Comparison of ENCODE assay signal across 9 cellular contexts in genomic region chr19:41691268-41691970, GRCh38. TPM values are rescaled to one million over a fixed set of nuclear protein-coding genes. Genes with fewer than 3 reads are reported as not detected.
DNase-seq lines count a peak whose midpoint lies in the region; ATAC-seq and TF ChIP-seq lines count a peak whose summit lies in the region.
"Had no signal": no experiment of that assay in that cellular context is flagged by ENCODE, and none has a peak within 500 bp of the region (broad histone marks: within the 10 kb centered on the region; RNA-seq: fewer than 3 reads in every experiment).

No MANE protein-coding gene starts in this region.

- H3K4me1 Mint-ChIP-seq in neural crest cell, result no peaks in the 10 kb centered on the region

- ATAC-seq in GM21529 (IDR thresholded peaks at IDR 0.05; ENCODE audit: unreplicated experiment), result no peak
- no peak for ATAC-seq in HG02763 (IDR thresholded peaks at IDR 0.05; ENCODE audit: unreplicated experiment)

- no peak overlapping the region for H3K27ac Mint-ChIP-seq in neural crest cell (ENCODE audit: unreplicated experiment)

- no peaks in the 10 kb centered on the region for H3K4me1 ChIP-seq in adipocyte (ENCODE audit: control insufficient read depth, insufficient read depth, low read length)

- H3K27me3 ChIP-seq in adipocyte (replicated peaks; ENCODE audit: control insufficient read depth, insufficient read depth, low read length), result peaks cover 12% of the 10 kb centered on the region

- H3K27me3 Mint-ChIP-seq in neural crest cell (ENCODE audit: low read depth), result no peaks in the 10 kb centered on the region

- H3K9ac ChIP-seq in adipocyte (ENCODE audit: low read length), result no peak overlapping the region

- H3K4me3 Mint-ChIP-seq in neural crest cell, result no peak overlapping the region

- peaks cover 13% of the 10 kb centered on the region for H3K9me3 ChIP-seq in adipocyte (ENCODE audit: control insufficient read depth, low read length)

- H3K27ac ChIP-seq in substantia nigra (ENCODE audit: low read depth, low read length, poor library complexity, severe bottlenecking), result no peak overlapping the region

- no peak overlapping the region for H3K4me3 ChIP-seq in adipocyte (ENCODE audit: low read length)

- peak; percentile 45 for TF ChIP-seq CTCF in neural crest cell (conservative IDR thresholded peaks at IDR 0.05)

- peaks cover 8% of the 10 kb centered on the region for H3K9me3 Mint-ChIP-seq in neural crest cell

- H3K36me3 ChIP-seq in adipocyte (ENCODE audit: control insufficient read depth, insufficient read depth, low read length, severe bottlenecking), result no peaks in the 10 kb centered on the region

- no peaks in the 10 kb centered on the region for H3K36me3 Mint-ChIP-seq in neural crest cell (ENCODE audit: low read depth)

- DNase-seq in SIG-M5 treated with dmso at 0.1 percent for 504 hours (lab: John Stamatoyannopoulos, UW; ENCODE audit: unreplicated experiment) (peak; percentile 12), SIG-M5 (lab: John Stamatoyannopoulos, UW) (no peak), MV-4-11 (lab: John Stamatoyannopoulos, UW) (peak; percentile 32), adipocyte (ENCODE audit: low read depth) (peak; percentile 20), neural crest cell (ENCODE audit: low read depth, low spot score) (no peak), substantia nigra (lab: John Stamatoyannopoulos, UW) (no peak)

RNA-seq across cellular contexts. Expression of gene CEACAM7, which starts 3.3 kb away (rescaled TPM):
- total RNA-seq in neural crest cell, result not detected in 2 replicates
- total RNA-seq: pulmonary artery endothelial cell had no signal

RNA-seq across cellular contexts. Expression of gene CEACAM5, which starts 17.0 kb away (rescaled TPM):
- total RNA-seq in neural crest cell, result not detected in 2 replicates
- total RNA-seq: pulmonary artery endothelial cell had no signal

Comparison
In these comparisons a context has a peak if more than half of its experiments do, and no peak if none do; other contexts are left out.
1. DNase-seq: peak in SIG-M5 treated with dmso at 0.1 percent for 504 hours (single experiment), MV-4-11 (single experiment) and adipocyte (single experiment); none in SIG-M5 (single experiment), neural crest cell (single experiment) and substantia nigra (0 of 49).